Comparison of ENCODE assay signal across 31 cellular contexts in genomic region chr2:41920181-41920580, GRCh38.
"Had no signal": no experiment of that assay in that cellular context is flagged by ENCODE, and none has a peak within 500 bp of the region (broad histone marks: within the 10 kb centered on the region; RNA-seq: fewer than 3 reads in every experiment).

No MANE protein-coding gene starts in this region.

- H3K9me3 ChIP-seq: ascending aorta had no signal

- H3K27me3 ChIP-seq: ascending aorta, cardiac muscle cell had no signal

- H3K27ac ChIP-seq: ascending aorta, cardiac muscle cell, WERI-Rb-1 had no signal

- DNase-seq: activated CD4-positive, alpha-beta memory T cell treated with anti-CD3 and anti-CD28 coated beads, Interleukin-2, amount 10 ng/mL, durations not matched to agents 7 days and 5 days; activated CD4-positive, alpha-beta T cell treated with anti-CD3 and anti-CD28 coated beads for 1 hour; activated CD4-positive, alpha-beta T cell treated with anti-CD3 and anti-CD28 coated beads for 36 hours; activated CD4-positive, alpha-beta T cell treated with anti-CD3 and anti-CD28 coated beads for 48 hours; activated CD4-positive, alpha-beta T cell treated with anti-CD3 and anti-CD28 coated beads, Interleukin-2, amount 10 ng/mL, durations not matched to agents 7 days and 5 days; activated CD4-positive, alpha-beta T cell treated with anti-CD3 and anti-CD28 coated beads, Interleukin-2, amount 50 U/mL, for 48 hours; activated CD4-positive, CD25-positive, alpha-beta regulatory T cell; activated CD8-positive, alpha-beta memory T cell treated with anti-CD3 and anti-CD28 coated beads for 24 hours; activated CD8-positive, alpha-beta memory T cell treated with anti-CD3 and anti-CD28 coated beads, Interleukin-2, amount 10 ng/mL, durations not matched to agents 7 days and 5 days; activated CD8-positive, alpha-beta memory T cell treated with anti-CD3 and anti-CD28 coated beads, Interleukin-2, amount 50 U/mL, for 48 hours; activated CD8-positive, alpha-beta T cell treated with anti-CD3 and anti-CD28 coated beads, Interleukin-2, amount 10 ng/mL, durations not matched to agents 7 days and 5 days; activated effector memory CD4-positive, alpha-beta T cell treated with Interleukin-2 at 50 U/mL for 16 hours; activated gamma-delta T cell; activated naive CD4-positive, alpha-beta T cell treated with anti-CD3 and anti-CD28 coated beads, Interleukin-2, amount 10 ng/mL, durations not matched to agents 7 days and 5 days; activated naive CD4-positive, alpha-beta T cell treated with Interleukin-2 at 50 U/mL for 16 hours; activated naive CD8-positive, alpha-beta T cell treated with anti-CD3 and anti-CD28 coated beads, Interleukin-2, amount 10 ng/mL, durations not matched to agents 7 days and 5 days; activated naive CD8-positive, alpha-beta T cell treated with anti-CD3 and anti-CD28 coated beads, Interleukin-2, amount 50 U/mL, for 24 hours; activated T-cell treated with anti-CD3 and anti-CD28 coated beads, Interleukin-2, amount 50 U/mL, for 24 hours; activated T-cell treated with anti-CD3 and anti-CD28 coated beads, Interleukin-2, amount 50 U/mL, for 48 hours; amygdala; anterior cingulate cortex; caudate nucleus; cerebellar nuclear complex; T-helper 1 cell; T-helper 2 cell; T-helper 9 cell; WERI-Rb-1 had no signal

- H3K4me1 ChIP-seq: ascending aorta had no signal

- ATAC-seq: activated CD4-positive, alpha-beta T cell treated with anti-CD3 and anti-CD28 coated beads for 36 hours; activated CD4-positive, CD25-positive, alpha-beta regulatory T cell treated with anti-CD3 and anti-CD28 coated beads, Interleukin-2, amount 50 U/mL, for 24 hours; activated CD8-positive, alpha-beta memory T cell treated with anti-CD3 and anti-CD28 coated beads, Interleukin-2, amount 10 ng/mL, durations not matched to agents 7 days and 5 days; activated CD8-positive, alpha-beta T cell treated with anti-CD3 and anti-CD28 coated beads, Interleukin-2, amount 10 ng/mL, durations not matched to agents 7 days and 5 days; activated naive CD8-positive, alpha-beta T cell treated with anti-CD3 and anti-CD28 coated beads, Interleukin-2, amount 50 U/mL, for 24 hours; WTC11 had no signal

- H3K36me3 ChIP-seq: ascending aorta, cardiac muscle cell, WERI-Rb-1 had no signal

- H3K4me3 ChIP-seq: ascending aorta, cardiac muscle cell had no signal
